In genomic region chr1:22184454-22184853, GRCh38 we compare ENCODE assay signal across 25 cellular contexts. TPM values are rescaled to one million over a fixed set of nuclear protein-coding genes. Genes with fewer than 3 reads are reported as not detected.
"Had no signal": no experiment of that assay in that cellular context is flagged by ENCODE, and none has a peak within 500 bp of the region (broad histone marks: within the 10 kb centered on the region; RNA-seq: fewer than 3 reads in every experiment).

No MANE protein-coding gene starts in this region.

- H3K4me3 ChIP-seq: left lung, lower lobe of right lung, neural progenitor cell, psoas muscle, sigmoid colon, spleen, suprapubic skin, thoracic aorta, tibial artery, upper lobe of right lung had no signal

- H3K9me3 ChIP-seq: left lung, lower lobe of right lung, neutrophil, psoas muscle, suprapubic skin, thoracic aorta, tibial artery, upper lobe of right lung had no signal

- H3K4me1 ChIP-seq: left lung, lower lobe of right lung, neural progenitor cell, psoas muscle, sigmoid colon, spleen, tibial artery, upper lobe of right lung had no signal

- H3K27ac ChIP-seq: left lung, lower lobe of right lung, neural progenitor cell, neutrophil, psoas muscle, sigmoid colon, spleen, suprapubic skin, thoracic aorta, tibial artery, upper lobe of right lung had no signal

- ATAC-seq: left colon; psoas muscle; stimulated activated effector memory CD8-positive, alpha-beta T cell treated with anti-CD3 and anti-CD28 coated beads, Interleukin-12 subunit alpha, Interleukin-12 subunit beta, amount 100 ng/mL, for 72 hours had no signal

- H3K36me3 Mint-ChIP-seq: naive thymus-derived CD8-positive, alpha-beta T cell; neural progenitor cell; stimulated activated effector memory CD8-positive, alpha-beta T cell treated with anti-CD3 and anti-CD28 coated beads, Interleukin-12 subunit alpha, Interleukin-12 subunit beta, amount 100 ng/mL, for 72 hours had no signal

- H2AFZ ChIP-seq: neural progenitor cell had no signal

- DNase-seq: hippocampal formation; left colon; left lung; mesenchymal stem cell; occipital lobe; psoas muscle; sigmoid colon; small intestine; stimulated activated CD4-positive, alpha-beta T cell treated with anti-CD3 and anti-CD28 coated beads, Interleukin-4, amount 100 ng/mL, for 24 hours; stimulated activated naive CD4-positive, alpha-beta T cell; tibial artery; upper lobe of right lung had no signal

- H3K9ac ChIP-seq: neural progenitor cell, parathyroid adenoma had no signal

- H3K9me3 Mint-ChIP-seq: neural progenitor cell; stimulated activated naive CD8-positive, alpha-beta T cell treated with anti-CD3 and anti-CD28 coated beads, Interleukin-15, Interleukin-2, amounts not matched to agents 100 ng/mL and 50 ng/mL, for 24 hours had no signal

- FAIRE-seq: kidney, small intestine, urothelium cell line had no signal

- H3K4me3 Mint-ChIP-seq: naive thymus-derived CD8-positive, alpha-beta T cell; nephron; neural progenitor cell; stimulated activated effector memory CD8-positive, alpha-beta T cell treated with anti-CD3 and anti-CD28 coated beads, Interleukin-12 subunit alpha, Interleukin-12 subunit beta, amount 100 ng/mL, for 72 hours; stimulated activated naive CD8-positive, alpha-beta T cell treated with anti-CD3 and anti-CD28 coated beads, Interleukin-15, Interleukin-2, amounts not matched to agents 100 ng/mL and 50 ng/mL, for 24 hours had no signal

- H3K27ac Mint-ChIP-seq: nephron; neural progenitor cell; stimulated activated effector memory CD8-positive, alpha-beta T cell treated with anti-CD3 and anti-CD28 coated beads, Interleukin-12 subunit alpha, Interleukin-12 subunit beta, amount 100 ng/mL, for 72 hours; stimulated activated naive CD8-positive, alpha-beta T cell treated with anti-CD3 and anti-CD28 coated beads, Interleukin-15, Interleukin-2, amounts not matched to agents 100 ng/mL and 50 ng/mL, for 24 hours had no signal

- H3K4me2 ChIP-seq: neural progenitor cell had no signal

- H3K79me2 ChIP-seq: parathyroid adenoma had no signal

- H3K36me3 ChIP-seq: left lung, lower lobe of right lung, neural progenitor cell, neutrophil, sigmoid colon, spleen, suprapubic skin, thoracic aorta, tibial artery, upper lobe of right lung had no signal

RNA-seq across cellular contexts. Expression of gene WNT4, which starts 41.6 kb away (rescaled TPM):
- total RNA-seq: naive thymus-derived CD8-positive, alpha-beta T cell; thoracic aorta had no signal
- polyA plus RNA-seq: naive thymus-derived CD8-positive, alpha-beta T cell had no signal
